In the genomic region with DNA sequence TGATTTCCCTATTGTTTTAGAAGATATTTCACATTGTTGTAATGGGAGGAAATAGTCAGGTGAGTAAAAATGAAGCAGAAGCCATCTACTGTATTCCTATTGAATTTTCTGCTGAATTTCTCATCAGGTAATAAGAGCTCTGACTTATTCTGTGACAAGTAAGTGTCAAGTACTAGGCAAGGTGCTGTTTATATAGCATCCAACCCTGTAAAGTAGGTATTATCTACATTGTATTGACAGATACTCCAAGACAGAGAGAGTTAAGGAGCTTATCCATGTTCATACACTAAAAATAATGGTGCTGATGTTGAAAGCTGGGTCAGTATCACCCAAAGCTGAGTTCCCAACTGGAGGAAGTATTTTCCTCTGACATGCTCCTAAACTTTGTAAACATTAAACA, we compare ENCODE assay signal across 29 cellular contexts.
"Had no signal": no experiment of that assay in that cellular context is flagged by ENCODE, and none has a peak within 500 bp of the region (broad histone marks: within the 10 kb centered on the region; RNA-seq: fewer than 3 reads in every experiment).

No MANE protein-coding gene starts in this region.

- H3K9me3 ChIP-seq: ovary, right lobe of liver, sigmoid colon, suprapubic skin, testis, tibial artery, transverse colon, upper lobe of right lung, uterus had no signal

- H3K27me3 ChIP-seq: neural progenitor cell, ovary, right lobe of liver, sigmoid colon, suprapubic skin, testis, tibial artery, transverse colon, upper lobe of right lung, uterus had no signal

- H3K27ac ChIP-seq: neural progenitor cell, ovary, parathyroid adenoma, psoas muscle, right lobe of liver, sigmoid colon, suprapubic skin, testis, tibial artery, transverse colon, upper lobe of right lung, uterus had no signal

- H3K4me3 ChIP-seq: neural progenitor cell, ovary, psoas muscle, right lobe of liver, sigmoid colon, suprapubic skin, testis, tibial artery, transverse colon, upper lobe of right lung, uterus had no signal

- H3K4me2 ChIP-seq: neural progenitor cell had no signal

- H3K4me1 ChIP-seq: neural progenitor cell, parathyroid adenoma, psoas muscle, right lobe of liver, sigmoid colon, suprapubic skin, testis, tibial artery, transverse colon, upper lobe of right lung, uterus had no signal

- H3K79me2 ChIP-seq: parathyroid adenoma had no signal

- ATAC-seq: naive thymus-derived CD8-positive, alpha-beta T cell; natural killer cell treated with Interleukin-12 subunit alpha and Interleukin-12 subunit beta and Interleukin-15 and Interleukin-18, amount 100 ng/mL, for 72 hours; psoas muscle; right cardiac atrium; right lobe of liver; stimulated activated memory B cell treated with anti-CD40 and anti-IgM and Interleukin-4, amounts not matched to agents 10 μg/mL and 1 μg/mL and 100 μg/mL, for 72 hours; stimulated activated naive CD8-positive, alpha-beta T cell treated with anti-CD3 and anti-CD28 coated beads, Interleukin-15, amount 100 ng/mL, for 72 hours; stimulated activated naive CD8-positive, alpha-beta T cell treated with anti-CD3 and anti-CD28 coated beads, Interleukin-15, Interleukin-2, amounts not matched to agents 100 U/mL and 50 U/mL, for 24 hours; upper lobe of right lung had no signal

- H2AFZ ChIP-seq: neural progenitor cell, parathyroid adenoma had no signal

- DNase-seq: naive thymus-derived CD8-positive, alpha-beta T cell; nephron progenitor cell; occipital lobe; ovary; posterior cingulate gyrus; psoas muscle; right cardiac atrium; right lobe of liver; sigmoid colon; small intestine; stimulated activated CD4-positive, alpha-beta T cell treated with anti-CD3 and anti-CD28 coated beads, Interleukin-15, amount 100 ng/mL, for 24 hours; stimulated activated CD4-positive, alpha-beta T cell treated with anti-CD3 and anti-CD28 coated beads, Interleukin-2, amount 100 ng/mL, for 24 hours; stimulated activated CD4-positive, alpha-beta T cell treated with anti-CD3 and anti-CD28 coated beads, Interleukin-2, amount 100 ng/mL, for 48 hours; stimulated activated CD4-positive, alpha-beta T cell treated with anti-CD3 and anti-CD28 coated beads, Interleukin-4, amount 100 ng/mL, for 4 hours; stimulated activated CD8-positive, alpha-beta memory T cell treated with anti-CD3 and anti-CD28 coated beads, Interleukin-4, amount 100 ng/mL, for 48 hours; stimulated activated naive CD4-positive, alpha-beta T cell; stimulated activated naive CD8-positive, alpha-beta T cell treated with anti-CD3 and anti-CD28 coated beads, Interleukin-15, amount 100 ng/mL, for 72 hours; stimulated activated naive CD8-positive, alpha-beta T cell treated with anti-CD3 and anti-CD28 coated beads, Interleukin-15, Interleukin-2, amounts not matched to agents 100 U/mL and 50 U/mL, for 24 hours; substantia nigra; testis; tibial artery; transverse colon; upper lobe of right lung; uterus had no signal

- H3K9ac ChIP-seq: neural progenitor cell, parathyroid adenoma had no signal

- H3K36me3 ChIP-seq: neural progenitor cell, ovary, right lobe of liver, sigmoid colon, suprapubic skin, transverse colon, upper lobe of right lung, uterus had no signal
